In genomic region chr5:79547429-79547822, GRCh38 we compare ENCODE assay signal across 20 cellular contexts. TPM values are rescaled to one million over a fixed set of nuclear protein-coding genes. Genes with fewer than 3 reads are reported as not detected.
DNase-seq lines count a peak whose midpoint lies in the region; ATAC-seq and TF ChIP-seq lines count a peak whose summit lies in the region.
"Had no signal": no experiment of that assay in that cellular context is flagged by ENCODE, and none has a peak within 500 bp of the region (broad histone marks: within the 10 kb centered on the region; RNA-seq: fewer than 3 reads in every experiment).

No MANE protein-coding gene starts in this region.

- no peak overlapping the region for H3K4me3 Mint-ChIP-seq in MCF 10A (ENCODE audit: unreplicated experiment)
- H3K4me3 Mint-ChIP-seq in nephron progenitor cell = no peak overlapping the region
- H3K4me3 Mint-ChIP-seq: activated naive CD4-positive, alpha-beta T cell treated with anti-CD3 and anti-CD28 coated beads, Interleukin-2, amount 10 ng/mL, durations not matched to agents 7 days and 5 days; brain; CD4-positive, alpha-beta memory T cell; T-helper 1 cell treated with Interleukin-12 subunit alpha and Interleukin-12 subunit beta and Interleukin-4 antibody, amounts not matched to agents 30 μg/mL and 1 μg/mL, for 36 hours had no signal

- no peak for ATAC-seq in Right ventricle myocardium inferior
- ATAC-seq: activated CD4-positive, CD25-positive, alpha-beta regulatory T cell treated with anti-CD3 and anti-CD28 coated beads, Interleukin-2, amount 50 U/mL, for 24 hours; stimulated activated naive CD8-positive, alpha-beta T cell treated with anti-CD3 and anti-CD28 coated beads, Interleukin-15, Interleukin-2, amounts not matched to agents 100 U/mL and 50 U/mL, for 24 hours had no signal

- H3K27ac Mint-ChIP-seq in MCF 10A (ENCODE audit: low read depth, unreplicated experiment) (no peak overlapping the region), nephron progenitor cell (peak overlapping the region; percentile 95)
- H3K27ac Mint-ChIP-seq: activated naive CD4-positive, alpha-beta T cell treated with anti-CD3 and anti-CD28 coated beads, Interleukin-2, amount 10 ng/mL, durations not matched to agents 7 days and 5 days; T-helper 1 cell treated with Interleukin-12 subunit alpha and Interleukin-12 subunit beta and Interleukin-4 antibody, amounts not matched to agents 30 μg/mL and 1 μg/mL, for 36 hours had no signal

- H3K4me1 Mint-ChIP-seq in MCF 10A (ENCODE audit: insufficient read depth, unreplicated experiment) = peaks cover 9% of the 10 kb centered on the region
- peaks cover 18% of the 10 kb centered on the region for H3K4me1 Mint-ChIP-seq in nephron progenitor cell
- H3K4me1 Mint-ChIP-seq: brain; CD4-positive, alpha-beta memory T cell had no signal

- TF ChIP-seq CTCF in breast epithelium (IDR thresholded peaks at IDR 0.05) (no peak), MCF 10A (IDR thresholded peaks at IDR 0.05; ENCODE audit: unreplicated experiment) (no peak), epithelial cell of esophagus (IDR thresholded peaks at IDR 0.05; ENCODE audit: insufficient read depth, low read depth, low read length, missing control alignments) (no peak), nephron progenitor cell (IDR thresholded peaks at IDR 0.05) (no peak)

- no peaks in the 10 kb centered on the region for H3K27me3 ChIP-seq in breast epithelium
- H3K27me3 ChIP-seq: dorsolateral prefrontal cortex had no signal

- H3K9me3 Mint-ChIP-seq in MCF 10A (ENCODE audit: unreplicated experiment) (no peaks in the 10 kb centered on the region), nephron progenitor cell (peaks cover 10% of the 10 kb centered on the region)
- H3K9me3 Mint-ChIP-seq: CD4-positive, alpha-beta memory T cell had no signal

- no TSS peak for BruUV-seq in MCF 10A (replicated peaks; lab: Mats Ljungman, UMichigan)

- POLR2A ChIA-PET in MCF 10A (lab: Yijun Ruan, JAX) = no interaction called here

- intact Hi-C loops in breast epithelium (cut with DNase I; ENCODE audit: low total_unique reads) = no loop called here
- intact Hi-C loops in MCF 10A (cut with micrococcal nuclease) = no loop called here
- intact Hi-C loops in posterior cingulate gyrus (cut with DNase I) = no loop called here
- intact Hi-C loops in Right ventricle myocardium inferior (cut with DNase I) = no loop called here

- H3K27ac ChIP-seq in breast epithelium = peak overlapping the region; percentile 73 to 74

- CTCF ChIA-PET in MCF 10A (lab: Yijun Ruan, JAX) = interaction anchor here (0.6 kb wide), 1 partner anchor 53 kb away, joined by 3 read pairs; no protein-coding TSS in a partner anchor

- no peaks in the 10 kb centered on the region for H3K27me3 Mint-ChIP-seq in MCF 10A (ENCODE audit: insufficient read depth, unreplicated experiment)
- H3K27me3 Mint-ChIP-seq in nephron progenitor cell (ENCODE audit: low read depth, poor library complexity) = peaks cover 3% of the 10 kb centered on the region
- H3K27me3 Mint-ChIP-seq: activated naive CD4-positive, alpha-beta T cell treated with anti-CD3 and anti-CD28 coated beads, Interleukin-2, amount 10 ng/mL, durations not matched to agents 7 days and 5 days; CD4-positive, alpha-beta memory T cell had no signal

- DNase-seq in breast epithelium (ENCODE audit: low spot score in 2 of 2) (no peak), MCF 10A (ENCODE audit: unreplicated experiment) (no peak), epithelial cell of esophagus (ENCODE audit: low read depth) (peak; percentile 84), nephron progenitor cell (no peak), posterior cingulate gyrus (no peak), iPS-NIHi11 (ENCODE audit: low spot score) (no peak), activated T-cell treated with anti-CD3 and anti-CD28 coated beads for 4 hours (no peak), Right ventricle myocardium inferior (ENCODE audit: missing footprints) (no peak)
- DNase-seq: activated naive CD4-positive, alpha-beta T cell treated with anti-CD3 and anti-CD28 coated beads, Interleukin-2, amount 10 ng/mL, durations not matched to agents 7 days and 5 days; CD4-positive, alpha-beta memory T cell; dorsolateral prefrontal cortex; Kasumi-1; NCI-H1436; NCI-H774; small intestine; stimulated activated naive CD8-positive, alpha-beta T cell treated with anti-CD3 and anti-CD28 coated beads, Interleukin-15, Interleukin-2, amounts not matched to agents 100 U/mL and 50 U/mL, for 24 hours had no signal

- H3K4me3 ChIP-seq in breast epithelium = no peak overlapping the region
- no peak overlapping the region for H3K4me3 ChIP-seq in epithelial cell of esophagus (ENCODE audit: low read length)
- H3K4me3 ChIP-seq: dorsolateral prefrontal cortex, HAP-1 had no signal

- H3K9me3 ChIP-seq in breast epithelium = no peaks in the 10 kb centered on the region
- H3K9me3 ChIP-seq: HAP-1 had no signal

- no peak for TF ChIP-seq POLR2A in breast epithelium (IDR thresholded peaks at IDR 0.05)

- no peaks in the 10 kb centered on the region for H3K36me3 Mint-ChIP-seq in MCF 10A (ENCODE audit: insufficient read depth, unreplicated experiment)
- H3K36me3 Mint-ChIP-seq in nephron progenitor cell (ENCODE audit: low read depth) = no peaks in the 10 kb centered on the region
- H3K36me3 Mint-ChIP-seq: activated naive CD4-positive, alpha-beta T cell treated with anti-CD3 and anti-CD28 coated beads, Interleukin-2, amount 10 ng/mL, durations not matched to agents 7 days and 5 days; brain; CD4-positive, alpha-beta memory T cell had no signal

- no peaks in the 10 kb centered on the region for H3K36me3 ChIP-seq in breast epithelium
- H3K36me3 ChIP-seq: HAP-1 had no signal

- H3K4me1 ChIP-seq in breast epithelium = no peaks in the 10 kb centered on the region

RNA-seq across cellular contexts. Expression of gene HOMER1, which starts 33.5 kb away (rescaled TPM):
- total RNA-seq in breast epithelium (10 to 100 TPM in 2 of 3 donors, 1 to 10 TPM in 1; 3.2 to 26.2 (median 18.7) TPM), MCF 10A (2022) (17.2 and 17.3 TPM in 2 replicates), Right ventricle myocardium inferior (51.6 TPM)
